ENCODE assay signal across 8 cellular contexts in the genomic region with DNA sequence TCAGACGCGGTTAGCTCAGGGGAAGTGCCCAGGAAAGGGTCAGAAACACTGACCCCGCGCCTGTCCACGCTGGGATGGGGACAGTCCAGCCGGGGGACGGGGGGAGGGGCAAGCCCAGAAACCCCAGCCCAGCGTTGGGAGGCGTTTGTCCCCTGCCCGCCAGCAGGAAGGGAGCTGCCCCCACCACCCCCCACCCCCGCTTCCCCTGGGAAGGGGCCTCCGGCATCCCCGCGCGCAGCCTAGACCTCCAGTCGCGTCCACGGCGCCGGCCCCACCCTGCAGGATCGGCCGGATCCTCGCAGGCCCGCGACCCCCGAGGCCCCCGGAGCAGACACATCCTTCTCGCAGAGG. TPM values are rescaled to one million over a fixed set of nuclear protein-coding genes. Genes with fewer than 3 reads are reported as not detected.
DNase-seq lines count a peak whose midpoint lies in the region; ATAC-seq and TF ChIP-seq lines count a peak whose summit lies in the region.

No MANE protein-coding gene starts in this region.

- H3K27ac ChIP-seq in CD4-positive, alpha-beta T cell (ENCODE audit: low read depth, low read length): peak overlapping the region; percentile 56
- no peak overlapping the region for H3K27ac ChIP-seq in KMS-11
- H3K27ac ChIP-seq in effector memory CD4-positive, alpha-beta T cell (ENCODE audit: insufficient read depth, low read length, poor library complexity, severe bottlenecking): peak overlapping the region; percentile 37

- no peaks in the 10 kb centered on the region for H3K27me3 ChIP-seq in CD4-positive, alpha-beta T cell (ENCODE audit: control insufficient read depth, insufficient read depth, low read length)
- no peaks in the 10 kb centered on the region for H3K27me3 ChIP-seq in KMS-11 (ENCODE audit: insufficient read depth, low read depth)
- no peaks in the 10 kb centered on the region for H3K27me3 ChIP-seq in effector memory CD4-positive, alpha-beta T cell (replicated peaks; ENCODE audit: control insufficient read depth, insufficient read depth, low read length, poor library complexity, severe bottlenecking)

- POLR2A ChIA-PET in CD4-positive, alpha-beta T cell (lab: Charles Lee): interaction anchor here (1.0 to 6.0 kb wide), 11 partner anchors 10 to 359 kb away, joined by 3 to 70 read pairs (median 6); partner anchors contain the start of genes ADGRE5, ASF1B, DNAJB1 and PKN1

- no peaks in the 10 kb centered on the region for H3K79me2 ChIP-seq in KMS-11 (ENCODE audit: insufficient read depth, low read depth)

- H3K4me3 Mint-ChIP-seq in CD4-positive, alpha-beta T cell: peak overlapping the region; percentile 91
- peak overlapping the region; percentile 90 to 93 (median 90) for H3K4me3 Mint-ChIP-seq in nephron

- peak overlapping the region; percentile 66 for H3K4me2 ChIP-seq in KMS-11

- H3K4me1 Mint-ChIP-seq in CD4-positive, alpha-beta T cell (ENCODE audit: low read depth): peaks cover 38% of the 10 kb centered on the region
- H3K4me1 Mint-ChIP-seq in nephron: peaks cover 19% of the 10 kb centered on the region

- H3K36me3 ChIP-seq in KMS-11 (ENCODE audit: insufficient read depth): no peaks in the 10 kb centered on the region
- H3K36me3 ChIP-seq in effector memory CD4-positive, alpha-beta T cell (ENCODE audit: control insufficient read depth, insufficient read depth, low read length): no peaks in the 10 kb centered on the region

- TF ChIP-seq CTCF in CD4-positive, alpha-beta T cell (IDR thresholded peaks at IDR 0.05): no peak
- TF ChIP-seq CTCF in KMS-11 (conservative IDR thresholded peaks at IDR 0.05; ENCODE audit: low read depth, low read length): no peak
- TF ChIP-seq CTCF in nephron (IDR thresholded peaks at IDR 0.05; ENCODE audit: unreplicated experiment in 3 of 3): no peak

- H3K27me3 Mint-ChIP-seq in CD4-positive, alpha-beta T cell: no peaks in the 10 kb centered on the region
- H3K27me3 Mint-ChIP-seq in nephron (ENCODE audit: low read depth): peaks cover 4% of the 10 kb centered on the region

- H3K9ac ChIP-seq in KMS-11: no peak overlapping the region; the same call in 1 of the 2 replicates

- H3K36me3 Mint-ChIP-seq in CD4-positive, alpha-beta T cell (ENCODE audit: low read depth): peaks cover 28% of the 10 kb centered on the region
- peaks cover 20% of the 10 kb centered on the region for H3K36me3 Mint-ChIP-seq in nephron (ENCODE audit: low read depth)

- peak overlapping the region; percentile 85 for H2AFZ ChIP-seq in KMS-11 (ENCODE audit: low read depth)

- CTCF ChIA-PET in CD4-positive, alpha-beta T cell (lab: Charles Lee): interaction anchor here (0.9 to 2.3 kb wide), 7 partner anchors 9 to 134 kb away, joined by 3 to 6 read pairs (median 5); partner anchors contain the start of gene DNAJB1

- ATAC-seq in CD4-positive, alpha-beta T cell (ENCODE audit: poor library complexity): no peak
- ATAC-seq in HG03520 (IDR thresholded peaks at IDR 0.05; ENCODE audit: unreplicated experiment) (no peak), HG03378 (IDR thresholded peaks at IDR 0.05; ENCODE audit: unreplicated experiment) (no peak)

- H3K4me3 ChIP-seq in KMS-11 (IDR thresholded peaks at IDR 0.05; ENCODE audit: insufficient read depth, low read depth, low read length): no peak overlapping the region
- H3K4me3 ChIP-seq in effector memory CD4-positive, alpha-beta T cell (ENCODE audit: insufficient read depth, low read depth, low read length, poor library complexity, severe bottlenecking): peak overlapping the region; percentile 50

- DNase-seq in CD4-positive, alpha-beta T cell: no peak
- no peak for DNase-seq in effector memory CD4-positive, alpha-beta T cell
- no peak for DNase-seq in mucosa of gallbladder (ENCODE audit: low spot score)
- DNase-seq in OCI-M2 (lab: John Stamatoyannopoulos, UW; ENCODE audit: unreplicated experiment): no peak

- peaks cover 6% of the 10 kb centered on the region for H3K4me1 ChIP-seq in KMS-11 (ENCODE audit: low read depth, poor library complexity, severe bottlenecking)
- peaks cover 6% of the 10 kb centered on the region for H3K4me1 ChIP-seq in effector memory CD4-positive, alpha-beta T cell (ENCODE audit: control insufficient read depth, insufficient read depth, low read length, poor library complexity, severe bottlenecking)

- intact Hi-C loops in CD4-positive, alpha-beta T cell (cut with DNase I, micrococcal nuclease): loop anchor here in 1 of 2 experiments (10.0 kb wide), 1 partner anchor 189 kb away; no protein-coding TSS in a partner anchor

- no peaks in the 10 kb centered on the region for H3K9me3 ChIP-seq in CD4-positive, alpha-beta T cell (ENCODE audit: control insufficient read depth, low read length)
- H3K9me3 ChIP-seq in effector memory CD4-positive, alpha-beta T cell (ENCODE audit: control insufficient read depth, low read length): no peaks in the 10 kb centered on the region

- H4K20me1 ChIP-seq in KMS-11 (ENCODE audit: insufficient read depth): no peaks in the 10 kb centered on the region

- no peaks in the 10 kb centered on the region for H3K9me3 Mint-ChIP-seq in CD4-positive, alpha-beta T cell
- H3K9me3 Mint-ChIP-seq in nephron: no peaks in the 10 kb centered on the region

- peak overlapping the region; percentile 60 for H3K27ac Mint-ChIP-seq in CD4-positive, alpha-beta T cell
- peak overlapping the region in 1 of 3 experiments; percentile 56 for H3K27ac Mint-ChIP-seq in nephron

RNA-seq across cellular contexts. Expression of gene GIPC1, which starts 0.3 kb away (rescaled TPM):
- total RNA-seq in CD4-positive, alpha-beta T cell: 10 to 100 TPM; 17.8 to 21.0 TPM
- total RNA-seq in mucosa of gallbladder: 127 TPM

RNA-seq across cellular contexts. Expression of gene PTGER1, which starts 20.5 kb away (rescaled TPM):
- not detected for total RNA-seq in CD4-positive, alpha-beta T cell
- total RNA-seq in mucosa of gallbladder: 1.9 TPM

RNA-seq across cellular contexts. Expression of gene DNAJB1, which starts 22.5 kb away (rescaled TPM):
- total RNA-seq in CD4-positive, alpha-beta T cell: 100 to 1,000 TPM; 666 to 672 TPM
- total RNA-seq in mucosa of gallbladder: 142 TPM

RNA-seq across cellular contexts. Expression of gene TECR, which starts 33.7 kb away (rescaled TPM):
- total RNA-seq in CD4-positive, alpha-beta T cell: 100 to 1,000 TPM; 217 to 232 TPM
- total RNA-seq in mucosa of gallbladder: 149 TPM
